28 cellular contexts compared by ENCODE assay signal in the genomic region with DNA sequence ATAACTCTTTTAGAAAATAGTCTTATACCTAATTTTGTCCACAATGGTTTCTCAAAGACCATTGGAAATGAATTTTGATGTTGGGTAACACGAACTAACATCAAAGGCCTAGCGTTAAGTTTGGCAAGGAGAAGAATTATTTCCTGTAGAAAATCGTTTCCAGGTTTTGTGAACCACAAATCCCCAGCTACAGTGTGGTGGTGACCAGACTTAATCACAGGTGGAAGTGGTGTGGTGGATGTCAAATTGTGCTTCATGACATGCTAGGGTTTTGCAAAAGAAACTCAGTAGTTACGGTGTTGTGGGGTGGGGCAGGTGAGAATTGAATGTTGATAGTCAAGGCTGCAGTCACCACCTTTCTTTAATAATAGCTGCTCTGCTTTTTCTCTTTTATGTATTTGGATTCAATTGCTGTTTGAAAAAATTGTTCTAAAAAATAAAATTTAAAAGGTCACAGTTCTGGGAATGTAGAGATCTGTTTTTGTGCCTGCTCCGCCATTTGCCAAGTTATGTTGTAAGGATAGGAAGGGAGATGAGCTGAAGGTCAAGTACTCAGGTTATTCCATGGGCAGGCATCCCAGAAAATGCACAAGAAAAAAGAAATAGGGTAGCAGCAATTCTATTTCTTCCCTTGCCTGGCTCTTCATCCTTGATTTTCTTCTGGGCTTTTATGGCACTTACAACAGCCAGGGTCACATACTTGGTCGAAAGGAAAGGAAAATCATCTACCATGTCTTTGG.
"Had no signal": no experiment of that assay in that cellular context is flagged by ENCODE, and none has a peak within 500 bp of the region (broad histone marks: within the 10 kb centered on the region; RNA-seq: fewer than 3 reads in every experiment).

No MANE protein-coding gene starts in this region.

- H3K4me3 ChIP-seq: neural progenitor cell, ovary, psoas muscle, right lobe of liver, skin epidermis, smooth muscle cell, spleen, suprapubic skin, testis, tibial artery, transverse colon, upper lobe of right lung, uterus had no signal

- ATAC-seq: natural killer cell; psoas muscle; right cardiac atrium; right lobe of liver; stimulated activated memory B cell treated with anti-CD40 and anti-IgM and Interleukin-4, amounts not matched to agents 10 μg/mL and 1 μg/mL and 100 μg/mL, for 72 hours; stimulated activated naive CD8-positive, alpha-beta T cell treated with anti-CD3 and anti-CD28 coated beads, Interleukin-15, amount 100 ng/mL, for 72 hours; stimulated activated naive CD8-positive, alpha-beta T cell treated with anti-CD3 and anti-CD28 coated beads, Interleukin-15, Interleukin-2, amounts not matched to agents 100 U/mL and 50 U/mL, for 24 hours; upper lobe of right lung had no signal

- H3K27ac ChIP-seq: neural progenitor cell, ovary, parathyroid adenoma, psoas muscle, right lobe of liver, skin epidermis, spleen, suprapubic skin, testis, tibial artery, upper lobe of right lung, uterus had no signal

- H3K4me1 ChIP-seq: neural progenitor cell, parathyroid adenoma, psoas muscle, right lobe of liver, spleen, suprapubic skin, testis, tibial artery, upper lobe of right lung, uterus had no signal

- H3K9me3 ChIP-seq: ovary, psoas muscle, right lobe of liver, spleen, suprapubic skin, testis, tibial artery, transverse colon, upper lobe of right lung, uterus had no signal

- H3K27me3 ChIP-seq: neural progenitor cell, ovary, right lobe of liver, spleen, suprapubic skin, testis, tibial artery, transverse colon, upper lobe of right lung, uterus had no signal

- H3K36me3 ChIP-seq: neural progenitor cell, ovary, right lobe of liver, spleen, suprapubic skin, tibial artery, transverse colon, upper lobe of right lung, uterus had no signal

- H3K4me2 ChIP-seq: neural progenitor cell, smooth muscle cell had no signal

- DNase-seq: natural killer cell; occipital lobe; ovary; posterior cingulate gyrus; psoas muscle; right cardiac atrium; right lobe of liver; spleen; stimulated activated CD4-positive, alpha-beta T cell treated with anti-CD3 and anti-CD28 coated beads, Interleukin-12 subunit alpha, Interleukin-12 subunit beta, amount 100 ng/mL, for 4 hours; stimulated activated CD4-positive, alpha-beta T cell treated with anti-CD3 and anti-CD28 coated beads, Interleukin-1b, Interleukin-23, amount 100 ng/mL, for 48 hours; stimulated activated CD4-positive, alpha-beta T cell treated with anti-CD3 and anti-CD28 coated beads, Interleukin-4, amount 100 ng/mL, for 1 hour; stimulated activated CD4-positive, alpha-beta T cell treated with anti-CD3 and anti-CD28 coated beads, Interleukin-4, amount 100 ng/mL, for 4 hours; stimulated activated CD8-positive, alpha-beta memory T cell treated with anti-CD3 and anti-CD28 coated beads, Interleukin-4, amount 100 ng/mL, for 48 hours; stimulated activated naive CD4-positive, alpha-beta T cell; stimulated activated naive CD8-positive, alpha-beta T cell treated with anti-CD3 and anti-CD28 coated beads, Interleukin-15, amount 100 ng/mL, for 72 hours; stimulated activated naive CD8-positive, alpha-beta T cell treated with anti-CD3 and anti-CD28 coated beads, Interleukin-15, Interleukin-2, amounts not matched to agents 100 U/mL and 50 U/mL, for 24 hours; substantia nigra; testis; tibial artery; transverse colon; upper lobe of right lung had no signal

- H3K9ac ChIP-seq: neural progenitor cell, parathyroid adenoma had no signal
